In the genomic region with DNA sequence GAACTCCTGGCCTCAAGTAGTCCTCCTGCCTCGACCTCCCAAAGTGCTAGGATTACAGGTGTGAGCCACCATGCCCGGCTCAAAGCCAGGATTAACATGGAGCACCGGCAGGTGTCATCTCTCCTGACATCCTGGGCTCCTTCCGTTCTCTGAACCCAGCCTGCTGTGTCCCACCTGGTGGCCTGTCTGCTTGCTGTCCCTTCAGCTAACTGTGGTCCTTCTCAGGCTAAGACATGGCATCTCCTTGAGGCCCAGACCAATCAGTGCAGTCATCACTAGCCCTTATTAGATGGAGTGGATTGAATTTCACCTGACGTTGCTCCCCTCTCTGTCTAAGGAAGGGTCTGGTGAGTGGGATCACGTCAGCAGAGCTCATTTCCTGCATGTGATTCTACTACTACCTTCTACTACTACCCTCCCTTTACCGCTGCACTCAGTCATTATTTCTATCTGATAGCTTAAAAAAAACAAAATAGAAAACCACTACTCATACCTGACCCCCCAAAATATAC, we compare ENCODE assay signal across 13 cellular contexts. TPM values are rescaled to one million over a fixed set of nuclear protein-coding genes. Genes with fewer than 3 reads are reported as not detected.
DNase-seq lines count a peak whose midpoint lies in the region; ATAC-seq and FAIRE-seq lines count a peak whose summit lies in the region.
"Had no signal": no experiment of that assay in that cellular context is flagged by ENCODE, and none has a peak within 500 bp of the region (broad histone marks: within the 10 kb centered on the region; RNA-seq: fewer than 3 reads in every experiment).

No MANE protein-coding gene starts in this region.

- DNase-seq in NCI-H2029 treated with DMSO at 0.1 percent for 48 hours (lab: John Stamatoyannopoulos, UW) = peak; percentile 20
- DNase-seq in NCI-H2029 (lab: John Stamatoyannopoulos, UW) = no peak
- DNase-seq in SHP77 (lab: John Stamatoyannopoulos, UW) = peak; percentile 20 to 45
- no peak for DNase-seq in left colon
- DNase-seq in small intestine = no peak
- DNase-seq in effector memory CD4-positive, alpha-beta T cell = no peak
- DNase-seq in kidney glomerular epithelial cell (lab: John Stamatoyannopoulos, UW) = no peak
- DNase-seq: activated CD8-positive, alpha-beta memory T cell treated with anti-CD3 and anti-CD28 coated beads, Interleukin-2, amount 50 U/mL, for 48 hours; foreskin melanocyte; Kasumi-1; stimulated activated naive CD4-positive, alpha-beta T cell treated with Interleukin-2 at 50 U/mL for 16 hours; T-helper 2 cell had no signal

- intact Hi-C loops in left colon (cut with DNase I, micrococcal nuclease) = no loop called here

- H3K27ac ChIP-seq in small intestine (ENCODE audit: low read depth in 1 of 2, low read length in 1 of 2) = peak overlapping the region; percentile 99
- H3K27ac ChIP-seq in effector memory CD4-positive, alpha-beta T cell (ENCODE audit: insufficient read depth, low read length, poor library complexity, severe bottlenecking) = no peak overlapping the region

- ATAC-seq in left colon (peak; percentile 14), HG02642 (IDR thresholded peaks at IDR 0.05; ENCODE audit: poor library complexity, unreplicated experiment) (no peak)

- WGBS in small intestine, 3 donors = 16 to 46% (median 29%) methylated on average over 7 of the region's 7 CpGs

- no peak overlapping the region for H3K4me3 ChIP-seq in small intestine (ENCODE audit: low read depth in 1 of 2, low read length in 2 of 2)
- no peak overlapping the region for H3K4me3 ChIP-seq in effector memory CD4-positive, alpha-beta T cell (ENCODE audit: insufficient read depth, low read depth, low read length, poor library complexity, severe bottlenecking)

- no peaks in the 10 kb centered on the region for H3K27me3 ChIP-seq in small intestine (ENCODE audit: control insufficient read depth in 2 of 2, insufficient read depth in 2 of 2, low read length in 2 of 2)
- H3K27me3 ChIP-seq in effector memory CD4-positive, alpha-beta T cell (replicated peaks; ENCODE audit: control insufficient read depth, insufficient read depth, low read length, poor library complexity, severe bottlenecking) = no peaks in the 10 kb centered on the region

- FAIRE-seq in small intestine (lab: Jason Lieb, UNC) = no peak

- no peaks in the 10 kb centered on the region for H3K9me3 ChIP-seq in small intestine (ENCODE audit: control insufficient read depth, low read depth)
- peaks cover 4% of the 10 kb centered on the region for H3K9me3 ChIP-seq in effector memory CD4-positive, alpha-beta T cell (ENCODE audit: control insufficient read depth, low read length)

- H3K4me1 ChIP-seq in small intestine (ENCODE audit: control insufficient read depth in 2 of 2, insufficient read depth in 1 of 2, low read depth in 1 of 2, low read length in 1 of 2) = no peaks in the 10 kb centered on the region
- H3K4me1 ChIP-seq in effector memory CD4-positive, alpha-beta T cell (ENCODE audit: control insufficient read depth, insufficient read depth, low read length, poor library complexity, severe bottlenecking) = no peaks in the 10 kb centered on the region

- H3K36me3 ChIP-seq in small intestine (ENCODE audit: control insufficient read depth in 2 of 2, insufficient read depth in 2 of 2, low read length in 2 of 2) = no peaks in the 10 kb centered on the region
- no peaks in the 10 kb centered on the region for H3K36me3 ChIP-seq in effector memory CD4-positive, alpha-beta T cell (ENCODE audit: control insufficient read depth, insufficient read depth, low read length)

RNA-seq across cellular contexts. Expression of gene SYNJ2, which starts 28.0 kb away (rescaled TPM):
- total RNA-seq in left colon = 10 to 100 TPM; 35.4 to 50.1 TPM
- polyA plus RNA-seq in small intestine = 1 to 10 TPM; 7.0 to 9.4 (median 9.4) TPM

Comparison
In these comparisons a context has a peak if more than half of its experiments do, and no peak if none do; other contexts are left out.
1. DNase-seq: peak in NCI-H2029 treated with DMSO at 0.1 percent for 48 hours (single experiment) and SHP77 (2 of 2); none in NCI-H2029 (single experiment), left colon (0 of 2), small intestine (single experiment), effector memory CD4-positive, alpha-beta T cell (0 of 3) and kidney glomerular epithelial cell (single experiment).